In genomic region chr14:24430682-24431568, GRCh38 we compare ENCODE assay signal across 8 cellular contexts. TPM values are rescaled to one million over a fixed set of nuclear protein-coding genes. Genes with fewer than 3 reads are reported as not detected.
DNase-seq lines count a peak whose midpoint lies in the region; ATAC-seq and TF ChIP-seq lines count a peak whose summit lies in the region.

No MANE protein-coding gene starts in this region.

- H3K4me3 Mint-ChIP-seq in activated naive CD8-positive, alpha-beta T cell treated with anti-CD3 and anti-CD28 coated beads, Interleukin-2, amount 10 ng/mL, durations not matched to agents 7 days and 5 days, result peak overlapping the region; percentile 95

- ATAC-seq in GM19463 (IDR thresholded peaks at IDR 0.05; ENCODE audit: unreplicated experiment), result peak; percentile 39
- ATAC-seq in PC-3, result peak; percentile 21
- peak; percentile 27 for ATAC-seq in activated naive CD8-positive, alpha-beta T cell treated with anti-CD3 and anti-CD28 coated beads, Interleukin-2, amount 10 ng/mL, durations not matched to agents 7 days and 5 days (ENCODE audit: low read depth)
- no peak for ATAC-seq in HG03039 (IDR thresholded peaks at IDR 0.05; ENCODE audit: unreplicated experiment)

- peak overlapping the region; percentile 43; the same call in 1 of the 2 replicates for H2AFZ ChIP-seq in PC-3 (ENCODE audit: low read length)

- POLR2A ChIA-PET in PC-3 (lab: Charles Lee; ENCODE audit: unreplicated experiment), result interaction anchor here (0.8 to 1.8 kb wide), 2 partner anchors 11 to 65 kb away, joined by 4 to 45 read pairs; no protein-coding TSS in a partner anchor
- POLR2A ChIA-PET in activated naive CD8-positive, alpha-beta T cell treated with anti-CD3 and anti-CD28 coated beads, Interleukin-2, amount 10 ng/mL, durations not matched to agents 7 days and 5 days (lab: Charles Lee), result interaction anchor here (0.5 to 5.3 kb wide), 35 partner anchors 9 to 337 kb away, joined by 3 to 135 read pairs (median 6); partner anchors contain the start of genes ADCY4, CHMP4A, CIDEB and DCAF11

- intact Hi-C loops in PC-3 (cut with micrococcal nuclease), result loop anchor here (1.0 to 2.0 kb wide), 3 partner anchors 36 to 188 kb away; partner anchors contain the start of gene TINF2

- peaks cover 17% of the 10 kb centered on the region for H3K36me3 Mint-ChIP-seq in activated naive CD8-positive, alpha-beta T cell treated with anti-CD3 and anti-CD28 coated beads, Interleukin-2, amount 10 ng/mL, durations not matched to agents 7 days and 5 days

- H3F3A ChIP-seq in PC-3 (ENCODE audit: low read length, unreplicated experiment), result no peaks in the 10 kb centered on the region

- H3K4me3 ChIP-seq in AG10803 (ENCODE audit: low read length) (peak overlapping the region; percentile 79), PC-3 (ENCODE audit: low read length) (peak overlapping the region; percentile 98)

- peaks cover 48% of the 10 kb centered on the region for H3K4me1 ChIP-seq in PC-3 (ENCODE audit: insufficient read depth, low read length)

- DNase-seq in AG10803 (ENCODE audit: low read depth) (peak; percentile 74), PC-3 (peak; percentile 28), hepatic stellate cell (ENCODE audit: low spot score) (peak; percentile 54), NCI-H1417 (lab: John Stamatoyannopoulos, UW) (no peak)
- DNase-seq in activated naive CD8-positive, alpha-beta T cell treated with anti-CD3 and anti-CD28 coated beads, Interleukin-2, amount 10 ng/mL, durations not matched to agents 7 days and 5 days, result peak; percentile 65
- peak; percentile 63 for DNase-seq in stimulated activated CD4-positive, alpha-beta T cell treated with anti-CD3 and anti-CD28 coated beads, Interleukin-12 subunit alpha, Interleukin-12 subunit beta, amount 100 ng/mL, for 4 hours

- H3K79me2 ChIP-seq in PC-3 (ENCODE audit: low read length), result peaks cover 22% of the 10 kb centered on the region

- H4K20me1 ChIP-seq in PC-3 (ENCODE audit: low read length), result no peaks in the 10 kb centered on the region

- peaks cover 36% of the 10 kb centered on the region for H3K4me1 Mint-ChIP-seq in activated naive CD8-positive, alpha-beta T cell treated with anti-CD3 and anti-CD28 coated beads, Interleukin-2, amount 10 ng/mL, durations not matched to agents 7 days and 5 days

- H3K4me2 ChIP-seq in PC-3 (ENCODE audit: low read length), result peak overlapping the region; percentile 100

- H3K36me3 ChIP-seq in PC-3 (ENCODE audit: low read depth, low read length), result peaks cover 10% of the 10 kb centered on the region

- TSS peak; percentile 66 for BruUV-seq in PC-3 (replicated peaks; lab: Mats Ljungman, UMichigan)

- H3K27me3 Mint-ChIP-seq in activated naive CD8-positive, alpha-beta T cell treated with anti-CD3 and anti-CD28 coated beads, Interleukin-2, amount 10 ng/mL, durations not matched to agents 7 days and 5 days, result no peaks in the 10 kb centered on the region

- H3K27me3 ChIP-seq in PC-3 (ENCODE audit: low read length), result no peaks in the 10 kb centered on the region

- no peaks in the 10 kb centered on the region for H3K9me2 ChIP-seq in PC-3 (replicated peaks; ENCODE audit: low read length)

- no peaks in the 10 kb centered on the region for H3K9me3 Mint-ChIP-seq in activated naive CD8-positive, alpha-beta T cell treated with anti-CD3 and anti-CD28 coated beads, Interleukin-2, amount 10 ng/mL, durations not matched to agents 7 days and 5 days

- no peak for TF ChIP-seq CTCF in AG10803 (conservative IDR thresholded peaks at IDR 0.05; ENCODE audit: low read length)
- TF ChIP-seq CTCF in PC-3 (conservative IDR thresholded peaks at IDR 0.05; ENCODE audit: low read depth, low read length), result no peak

- no peaks in the 10 kb centered on the region for H3K9me3 ChIP-seq in PC-3 (ENCODE audit: low read length)

- peak overlapping the region; percentile 95 for H3K9ac ChIP-seq in PC-3 (ENCODE audit: low read length)

- peak overlapping the region; percentile 97 for H3K27ac Mint-ChIP-seq in activated naive CD8-positive, alpha-beta T cell treated with anti-CD3 and anti-CD28 coated beads, Interleukin-2, amount 10 ng/mL, durations not matched to agents 7 days and 5 days

- H3K27ac ChIP-seq in PC-3 (ENCODE audit: low read length), result peak overlapping the region; percentile 85

- CTCF ChIA-PET in PC-3 (lab: Charles Lee), result interaction anchor here (0.5 to 3.5 kb wide), 13 partner anchors 11 to 188 kb away, joined by 3 to 51 read pairs (median 5); partner anchors contain the start of gene TINF2

RNA-seq across cellular contexts. Expression of gene KHNYN, which starts 1.2 kb away (rescaled TPM):
- 50.9 and 51.6 TPM in 2 replicates for total RNA-seq in PC-3 (2014; rRNA removed)
- 100 to 1,000 TPM; 104 to 105 TPM for total RNA-seq in activated naive CD8-positive, alpha-beta T cell treated with anti-CD3 and anti-CD28 coated beads, Interleukin-2, amount 10 ng/mL, durations not matched to agents 7 days and 5 days

RNA-seq across cellular contexts. Expression of gene CBLN3, which starts 1.5 kb away (rescaled TPM):
- total RNA-seq in PC-3 (2014; rRNA removed), result 2.9 and 3.4 TPM in 2 replicates
- total RNA-seq in activated naive CD8-positive, alpha-beta T cell treated with anti-CD3 and anti-CD28 coated beads, Interleukin-2, amount 10 ng/mL, durations not matched to agents 7 days and 5 days, result 1 to 10 TPM; 3.2 to 3.8 TPM

RNA-seq across cellular contexts. Expression of gene SDR39U1, which starts 11.7 kb away (rescaled TPM):
- total RNA-seq in PC-3 (2014; rRNA removed), result 24.7 and 29.8 TPM in 2 replicates
- total RNA-seq in activated naive CD8-positive, alpha-beta T cell treated with anti-CD3 and anti-CD28 coated beads, Interleukin-2, amount 10 ng/mL, durations not matched to agents 7 days and 5 days, result 10 to 100 TPM; 75.7 to 79.5 TPM

RNA-seq across cellular contexts. Expression of gene NYNRIN, which starts 32.1 kb away (rescaled TPM):
- 2.7 and 3.1 TPM in 2 replicates for total RNA-seq in PC-3 (2014; rRNA removed)
- under 1 TPM; 0.34 to 0.42 TPM for total RNA-seq in activated naive CD8-positive, alpha-beta T cell treated with anti-CD3 and anti-CD28 coated beads, Interleukin-2, amount 10 ng/mL, durations not matched to agents 7 days and 5 days

Comparison
In these comparisons a context has a peak if more than half of its experiments do, and no peak if none do; other contexts are left out.
1. DNase-seq: peak in AG10803 (single experiment), PC-3 (single experiment), activated naive CD8-positive, alpha-beta T cell treated with anti-CD3 and anti-CD28 coated beads, Interleukin-2, amount 10 ng/mL, durations not matched to agents 7 days and 5 days (single experiment), hepatic stellate cell (single experiment) and stimulated activated CD4-positive, alpha-beta T cell treated with anti-CD3 and anti-CD28 coated beads, Interleukin-12 subunit alpha, Interleukin-12 subunit beta, amount 100 ng/mL, for 4 hours (single experiment); none in NCI-H1417 (0 of 3).